Comparison of ENCODE assay signal across 8 cellular contexts in the genomic region with DNA sequence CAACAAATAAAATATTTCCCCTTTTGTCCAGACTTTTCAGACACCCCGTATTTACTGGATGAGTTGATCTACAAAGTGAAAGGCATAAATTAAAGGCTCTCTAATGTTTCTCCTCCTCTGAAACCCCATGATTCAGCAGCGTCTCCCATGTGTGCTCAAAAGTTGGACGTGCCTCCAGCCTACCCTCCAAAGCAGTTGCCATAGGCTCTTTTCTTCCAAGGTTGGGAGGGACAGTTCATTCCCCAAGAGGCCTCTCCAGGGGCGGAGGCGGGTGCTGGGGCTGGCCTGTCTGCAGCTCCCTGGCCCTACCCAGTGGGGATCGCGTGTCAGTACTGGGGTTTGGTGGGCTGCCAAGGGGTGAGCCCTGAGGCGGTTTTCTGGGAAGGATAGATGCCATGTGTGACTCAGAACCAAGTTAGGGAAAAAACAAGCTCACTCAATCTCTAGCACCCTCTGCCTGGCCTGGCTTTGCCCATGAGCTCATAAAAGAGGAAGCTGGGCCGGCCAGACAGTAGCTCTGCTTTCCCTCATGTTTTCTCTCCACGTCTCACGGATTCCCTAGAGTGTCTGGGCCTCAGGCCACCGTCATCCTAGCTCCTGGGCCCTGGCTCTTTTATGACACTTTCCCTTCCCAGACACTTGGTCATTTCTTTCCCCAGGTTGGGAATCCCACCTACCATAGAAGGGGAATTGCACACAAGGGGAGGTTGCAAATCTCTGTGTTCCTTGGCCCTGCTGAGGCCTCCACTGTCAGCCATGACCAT. TPM values are rescaled to one million over a fixed set of nuclear protein-coding genes. Genes with fewer than 3 reads are reported as not detected.
DNase-seq lines count a peak whose midpoint lies in the region; ATAC-seq and TF ChIP-seq lines count a peak whose summit lies in the region.

No MANE protein-coding gene starts in this region.

- ATAC-seq in body of pancreas: peak; percentile 50

- peak in 2 of 3 donors; percentile 18 to 45 for TF ChIP-seq POLR2A in body of pancreas (IDR thresholded peaks at IDR 0.05)

- H3K4me1 ChIP-seq in body of pancreas: peaks cover 60% of the 10 kb centered on the region
- peaks cover 30% of the 10 kb centered on the region for H3K4me1 ChIP-seq in stomach smooth muscle (ENCODE audit: control insufficient read depth, insufficient read depth, low read length)

- no peaks in the 10 kb centered on the region for H3K9me3 ChIP-seq in body of pancreas
- no peaks in the 10 kb centered on the region for H3K9me3 ChIP-seq in stomach smooth muscle (ENCODE audit: control insufficient read depth in 2 of 2, low read length in 2 of 2)

- 57 to 65% methylated on average over 10 to 12 of the region's 12 CpGs for WGBS in body of pancreas, 2 donors

- H3K36me3 ChIP-seq in body of pancreas (replicated peaks in 1 of 2; ENCODE audit: insufficient read depth in 1 of 2, low read depth in 2 of 2) (no peaks in the 10 kb centered on the region), stomach smooth muscle (ENCODE audit: control insufficient read depth in 2 of 2, insufficient read depth in 2 of 2, low read length in 2 of 2) (no peaks in the 10 kb centered on the region)

- no peak overlapping the region for H3K4me3 ChIP-seq in body of pancreas
- H3K4me3 ChIP-seq in stomach smooth muscle (ENCODE audit: low read length in 2 of 2): peak overlapping the region; percentile 19 to 47

- H3K27ac ChIP-seq in body of pancreas (peak overlapping the region; percentile 33 to 97 (median 88)), stomach smooth muscle (ENCODE audit: low read length) (peak overlapping the region; percentile 99)

- intact Hi-C loops in body of pancreas (cut with DNase I): no loop called here

- TF ChIP-seq CTCF in body of pancreas (IDR thresholded peaks at IDR 0.05): no peak

- H3K9ac ChIP-seq in stomach smooth muscle (ENCODE audit: low read length in 2 of 2): peak overlapping the region; percentile 76 to 78

- DNase-seq in AG20443 (ENCODE audit: low spot score) (peak; percentile 90), LoVo (ENCODE audit: low spot score) (peak; percentile 99), body of pancreas (peak; percentile 57 to 86 (median 66)), kidney tubule cell (ENCODE audit: low spot score) (peak; percentile 100), NCI-H1048 (lab: John Stamatoyannopoulos, UW) (no peak), T-helper 9 cell (no peak), NCI-H2081 (lab: John Stamatoyannopoulos, UW) (no peak)

- H3K27me3 ChIP-seq in body of pancreas (no peaks in the 10 kb centered on the region), stomach smooth muscle (ENCODE audit: control insufficient read depth in 1 of 2, insufficient read depth in 2 of 2, low read length in 2 of 2) (no peaks in the 10 kb centered on the region)

RNA-seq across cellular contexts. Expression of a gene that starts 8.0 kb away (rescaled TPM):
- 10 to 100 TPM; 46.4 to 60.3 TPM for total RNA-seq in body of pancreas

RNA-seq across cellular contexts. Expression of a gene that starts 9.9 kb away (rescaled TPM):
- 10 to 100 TPM; 70.0 to 82.4 TPM for total RNA-seq in body of pancreas

RNA-seq across cellular contexts. Expression of a gene that starts 32.2 kb away (rescaled TPM):
- total RNA-seq in body of pancreas: 10 to 100 TPM; 80.9 to 84.4 TPM

RNA-seq across cellular contexts. Expression of a gene that starts 35.3 kb away (rescaled TPM):
- total RNA-seq in body of pancreas: 10 to 100 TPM; 11.4 to 18.1 TPM

Comparison
In these comparisons a context has a peak if more than half of its experiments do, and no peak if none do; other contexts are left out.
1. DNase-seq: peak in AG20443 (single experiment), LoVo (single experiment), body of pancreas (4 of 4) and kidney tubule cell (single experiment); none in NCI-H1048 (single experiment), T-helper 9 cell (single experiment) and NCI-H2081 (0 of 2).
2. H3K4me3 ChIP-seq: peak in stomach smooth muscle (2 of 2); none in body of pancreas (0 of 2).